16 cellular contexts compared by ENCODE assay signal in genomic region chr1:20729155-20729931, GRCh38. TPM values are rescaled to one million over a fixed set of nuclear protein-coding genes. Genes with fewer than 3 reads are reported as not detected.
DNase-seq lines count a peak whose midpoint lies in the region; ATAC-seq, FAIRE-seq and TF ChIP-seq lines count a peak whose summit lies in the region.
"Had no signal": no experiment of that assay in that cellular context is flagged by ENCODE, and none has a peak within 500 bp of the region (broad histone marks: within the 10 kb centered on the region; RNA-seq: fewer than 3 reads in every experiment).

No MANE protein-coding gene starts in this region.

- H3K27me3 ChIP-seq in right atrium auricular region: peaks cover 0 to 4% of the 10 kb centered on the region in 2 donors
- no peaks in the 10 kb centered on the region for H3K27me3 ChIP-seq in adrenal gland

- TF ChIP-seq CTCF in right atrium auricular region (IDR thresholded peaks at IDR 0.05): no peak
- no peak for TF ChIP-seq CTCF in adrenal gland (IDR thresholded peaks at IDR 0.05)

- H3K36me3 ChIP-seq in right atrium auricular region (no peaks in the 10 kb centered on the region), adrenal gland (replicated peaks in 1 of 2) (no peaks in the 10 kb centered on the region)
- H3K36me3 ChIP-seq: transverse colon had no signal

- FAIRE-seq in GM12892 (lab: Jason Lieb, UNC): no peak
- FAIRE-seq: RCC 7860 had no signal

- TF ChIP-seq POLR2A in adrenal gland (IDR thresholded peaks at IDR 0.05) (no peak), GM12892 (IDR thresholded peaks at IDR 0.05; ENCODE audit: low read depth, low read length) (no peak)

- H3K9me3 ChIP-seq in right atrium auricular region (no peaks in the 10 kb centered on the region), adrenal gland (replicated peaks in 1 of 3) (no peaks in the 10 kb centered on the region)
- H3K9me3 ChIP-seq: transverse colon had no signal

- DNase-seq in right atrium auricular region (ENCODE audit: low spot score) (peak; percentile 54), left cardiac atrium (no peak), adrenal gland (peak in 4 of 7 donors; percentile 12 to 45 (median 15)), left lobe of liver (ENCODE audit: low spot score) (peak; percentile 39), GM12892 (ENCODE audit: insufficient read length) (no peak), T-helper 1 cell (no peak)
- DNase-seq in central memory CD4-positive, alpha-beta T cell: no peak
- DNase-seq: activated CD4-positive, alpha-beta T cell treated with anti-CD3 and anti-CD28 coated beads, Interleukin-2, amount 50 U/mL, for 1 hour; activated gamma-delta T cell treated with Interleukin-2 at 50 U/mL for 16 hours; DMS79; NCI-H1417 treated with DMSO at 0.1 percent for 48 hours; NCI-H526 had no signal

- intact Hi-C loops in left cardiac atrium (cut with DNase I): no loop called here
- intact Hi-C loops in adrenal gland (cut with DNase I): no loop called here

- H3K27ac ChIP-seq in right atrium auricular region: no peak overlapping the region
- H3K27ac ChIP-seq in adrenal gland: no peak overlapping the region
- H3K27ac ChIP-seq: transverse colon had no signal

- 42 to 62% (median 53%) methylated on average over 5 to 14 of the region's 14 CpGs for WGBS in adrenal gland, 4 donors

- H3K4me3 ChIP-seq in right atrium auricular region: no peak overlapping the region
- H3K4me3 ChIP-seq in adrenal gland: no peak overlapping the region
- H3K4me3 ChIP-seq: transverse colon had no signal

- no peak for ATAC-seq in left cardiac atrium
- no peak for ATAC-seq in left lobe of liver
- no peak for ATAC-seq in GM18870 (IDR thresholded peaks at IDR 0.05; ENCODE audit: unreplicated experiment)

- H3K4me1 ChIP-seq in right atrium auricular region (peaks cover 0 to 25% of the 10 kb centered on the region in 2 donors), adrenal gland (replicated peaks in 1 of 2) (peaks cover 15 to 16% of the 10 kb centered on the region in 2 donors)

RNA-seq across cellular contexts. Expression of gene SH2D5, which starts 3.2 kb away (rescaled TPM):
- under 1 TPM in 1 of 2 donors, not detected in 1; 0.63 TPM for total RNA-seq in right atrium auricular region
- total RNA-seq in left cardiac atrium: under 1 TPM; 0.18 to 0.44 TPM
- total RNA-seq in adrenal gland: 1 to 10 TPM in 1 of 8 donors, under 1 TPM in 4, not detected in 3; 0.19 to 1.9 (median 0.54) TPM
- polyA plus RNA-seq in adrenal gland: under 1 TPM; 0.07 to 0.64 (median 0.17) TPM
- 0.30 TPM for total RNA-seq in left lobe of liver
- 0.42 TPM for polyA plus RNA-seq in GM12892 (2012; ENCODE audit: missing spikeins)

RNA-seq across cellular contexts. Expression of gene KIF17, which starts 11.5 kb away (rescaled TPM):
- 1 to 10 TPM; 2.6 to 6.0 TPM for total RNA-seq in right atrium auricular region
- 1 to 10 TPM; 3.2 to 4.0 TPM for total RNA-seq in left cardiac atrium
- total RNA-seq in adrenal gland: 10 to 100 TPM; 23.6 to 66.9 (median 45.1) TPM
- 10 to 100 TPM; 10.7 to 22.9 (median 16.6) TPM for polyA plus RNA-seq in adrenal gland
- 1.5 TPM for total RNA-seq in left lobe of liver
- polyA plus RNA-seq in GM12892 (2012; ENCODE audit: missing spikeins): 0.42 TPM
- total RNA-seq: T-helper 1 cell treated with Interleukin-12 subunit alpha and Interleukin-12 subunit beta and Interleukin-4 antibody, amounts not matched to agents 30 ng/mL and 1 ng/mL, for 36 hours had no signal

RNA-seq across cellular contexts. Expression of gene HP1BP3, which starts 57.8 kb away (rescaled TPM):
- total RNA-seq in right atrium auricular region (100 to 1,000 TPM; 106 to 115 TPM), left cardiac atrium (100 to 1,000 TPM; 128 to 133 TPM), adrenal gland (100 to 1,000 TPM; 124 to 229 (median 183) TPM), left lobe of liver (71.9 TPM)
- 100 to 1,000 TPM in 2 of 3 donors, 10 to 100 TPM in 1; 52.5 to 162 (median 114) TPM for polyA plus RNA-seq in adrenal gland
- polyA plus RNA-seq in GM12892 (2012; ENCODE audit: missing spikeins): 110 TPM

Comparison
In these comparisons a context has a peak if more than half of its experiments do, and no peak if none do; other contexts are left out.
1. DNase-seq: peak in right atrium auricular region (single experiment), adrenal gland (4 of 7) and left lobe of liver (single experiment); none in left cardiac atrium (single experiment), central memory CD4-positive, alpha-beta T cell (single experiment), GM12892 (single experiment) and T-helper 1 cell (0 of 5).